ENCODE assay signal across 8 cellular contexts in genomic region chr10:62049815-62050626, GRCh38.
DNase-seq lines count a peak whose midpoint lies in the region; ATAC-seq and TF ChIP-seq lines count a peak whose summit lies in the region.

No MANE protein-coding gene starts in this region.

- no peak overlapping the region for H2AFZ ChIP-seq in smooth muscle cell (ENCODE audit: low read depth)

- peaks cover 96% of the 10 kb centered on the region for H3K36me3 Mint-ChIP-seq in activated T-helper 17 cell treated with anti-CD3 and anti-CD28 coated beads, Interleukin-2, amount 50 U/mL, for 72 hours (ENCODE audit: low read depth)

- H3K4me2 ChIP-seq in smooth muscle cell = peak overlapping the region; percentile 91

- H3K9me3 ChIP-seq in smooth muscle cell (replicated peaks; ENCODE audit: low read depth) = no peaks in the 10 kb centered on the region

- peaks cover 46% of the 10 kb centered on the region for H3K4me1 Mint-ChIP-seq in activated T-helper 17 cell treated with anti-CD3 and anti-CD28 coated beads, Interleukin-2, amount 50 U/mL, for 72 hours

- peaks cover 4% of the 10 kb centered on the region for H3K9me3 Mint-ChIP-seq in activated T-helper 17 cell treated with anti-CD3 and anti-CD28 coated beads, Interleukin-2, amount 50 U/mL, for 72 hours

- H4K20me1 ChIP-seq in smooth muscle cell (ENCODE audit: low read depth) = peaks cover 37% of the 10 kb centered on the region

- H3K27ac Mint-ChIP-seq in activated T-helper 17 cell treated with anti-CD3 and anti-CD28 coated beads, Interleukin-2, amount 50 U/mL, for 72 hours = peak overlapping the region; percentile 98

- no peaks in the 10 kb centered on the region for H3K27me3 ChIP-seq in smooth muscle cell (ENCODE audit: low read depth)

- 8% methylated on average over 3 of the region's 3 CpGs for WGBS in smooth muscle cell (ENCODE audit: low lambda C conversion rate)

- H3K4me1 ChIP-seq in smooth muscle cell (ENCODE audit: low read depth) = peaks cover 12% of the 10 kb centered on the region

- H3K9ac ChIP-seq in smooth muscle cell (ENCODE audit: low read depth) = peak overlapping the region; percentile 99

- peak overlapping the region; percentile 81 for H3K4me3 ChIP-seq in smooth muscle cell

- H3K27me3 Mint-ChIP-seq in activated T-helper 17 cell treated with anti-CD3 and anti-CD28 coated beads, Interleukin-2, amount 50 U/mL, for 72 hours = no peaks in the 10 kb centered on the region

- H3K36me3 ChIP-seq in smooth muscle cell (ENCODE audit: low read depth) = peaks cover 6% of the 10 kb centered on the region

- peak; percentile 24 for DNase-seq in HCEC 1CT
- peak; percentile 69 for DNase-seq in inferior parietal cortex (ENCODE audit: extremely low spot score)
- no peak for DNase-seq in smooth muscle cell (lab: John Stamatoyannopoulos, UW; ENCODE audit: unreplicated experiment)
- no peak for DNase-seq in SHP77 treated with DMSO at 0.1 percent for 48 hours (lab: John Stamatoyannopoulos, UW)
- no peak for DNase-seq in NCI-H1436 (lab: John Stamatoyannopoulos, UW)
- no peak for DNase-seq in activated CD4-positive, CD25-positive, alpha-beta regulatory T cell (lab: John Stamatoyannopoulos, UW)

- H3F3A ChIP-seq in smooth muscle cell (ENCODE audit: low read depth) = peaks cover 37% of the 10 kb centered on the region

- no peak for TF ChIP-seq CTCF in smooth muscle cell (IDR thresholded peaks at IDR 0.05; ENCODE audit: borderline replicate concordance, insufficient read depth, poor library complexity, severe bottlenecking)

- peak overlapping the region; percentile 98 for H3K4me3 Mint-ChIP-seq in activated T-helper 17 cell treated with anti-CD3 and anti-CD28 coated beads, Interleukin-2, amount 50 U/mL, for 72 hours

- ATAC-seq in activated T-helper 17 cell treated with anti-CD3 and anti-CD28 coated beads, Interleukin-2, amount 50 U/mL, for 72 hours (replicated peaks) = no peak
- ATAC-seq in HG03175 (IDR thresholded peaks at IDR 0.05; ENCODE audit: unreplicated experiment) = no peak

- peak overlapping the region; percentile 100 for H3K27ac ChIP-seq in smooth muscle cell (ENCODE audit: low read depth)

- H3K79me2 ChIP-seq in smooth muscle cell (ENCODE audit: low read depth) = peaks cover 49% of the 10 kb centered on the region

Comparison
In these comparisons a context has a peak if more than half of its experiments do, and no peak if none do; other contexts are left out.
1. DNase-seq: peak in HCEC 1CT (single experiment) and inferior parietal cortex (single experiment); none in smooth muscle cell (single experiment), SHP77 treated with DMSO at 0.1 percent for 48 hours (single experiment), NCI-H1436 (single experiment) and activated CD4-positive, CD25-positive, alpha-beta regulatory T cell (0 of 4).